In the genomic region with DNA sequence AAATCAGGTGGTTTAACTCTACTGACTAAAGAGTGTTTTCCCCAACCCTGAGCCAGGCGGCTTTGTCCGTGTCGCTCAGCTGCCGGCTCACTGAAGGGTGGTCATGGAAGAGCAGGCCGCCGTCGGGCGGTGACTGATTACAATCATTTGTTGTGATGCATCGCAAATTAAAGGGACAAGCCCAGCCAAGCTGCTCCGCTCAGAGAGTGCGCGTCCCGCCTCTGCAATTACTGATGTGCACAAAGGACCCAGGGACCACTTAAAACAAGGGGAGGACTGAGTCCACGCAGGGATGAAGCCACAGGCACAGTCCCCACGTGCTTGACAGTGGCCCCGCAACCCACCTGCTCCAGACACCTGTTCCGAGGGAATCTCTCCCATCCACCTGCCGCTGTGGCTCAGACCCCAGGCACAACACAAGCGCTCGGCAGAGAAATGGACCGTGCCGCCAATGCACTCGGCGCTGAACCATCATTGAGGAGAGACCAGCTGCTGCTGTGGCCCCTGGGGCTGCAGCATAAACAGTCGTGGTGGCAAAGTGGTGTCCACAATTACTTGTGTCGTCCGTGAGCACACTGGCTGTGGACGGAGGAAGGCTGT, we compare ENCODE assay signal across 22 cellular contexts.
"Had no signal": no experiment of that assay in that cellular context is flagged by ENCODE, and none has a peak within 500 bp of the region (broad histone marks: within the 10 kb centered on the region; RNA-seq: fewer than 3 reads in every experiment).

No MANE protein-coding gene starts in this region.

- H3K9me3 Mint-ChIP-seq: activated naive CD4-positive, alpha-beta T cell treated with anti-CD3 and anti-CD28 coated beads, Interleukin-2, amount 50 U/mL, for 72 hours; activated T-cell treated with anti-CD3 and anti-CD28 coated beads, Interleukin-2, amount 50 U/mL, for 72 hours; T-cell had no signal

- H3K4me1 ChIP-seq: lower lobe of right lung, prostate gland, testis, transverse colon had no signal

- H3K9me3 ChIP-seq: lower lobe of right lung, prostate gland, testis, transverse colon had no signal

- H3K27me3 ChIP-seq: hepatocyte, ovary, testis, transverse colon had no signal

- H3K4me3 Mint-ChIP-seq: activated B cell treated with CpG ODN at 0.5 μM for 24 hours; activated CD8-positive, alpha-beta memory T cell treated with anti-CD3 and anti-CD28 coated beads, Interleukin-2, amount 10 ng/mL, durations not matched to agents 7 days and 5 days; activated CD8-positive, alpha-beta T cell treated with anti-CD3 and anti-CD28 coated beads, Interleukin-2, amount 10 ng/mL, durations not matched to agents 7 days and 5 days; activated T-cell treated with anti-CD3 and anti-CD28 coated beads, Interleukin-2, amount 50 U/mL, for 72 hours; nephron; T-cell had no signal

- H3K27me3 Mint-ChIP-seq: activated B cell treated with CpG ODN at 0.5 μM for 24 hours; activated CD8-positive, alpha-beta memory T cell treated with anti-CD3 and anti-CD28 coated beads, Interleukin-2, amount 10 ng/mL, durations not matched to agents 7 days and 5 days had no signal

- H3K36me3 ChIP-seq: lower lobe of right lung, ovary, prostate gland, transverse colon had no signal

- H3K27ac Mint-ChIP-seq: activated B cell treated with CpG ODN at 0.5 μM for 24 hours; activated CD8-positive, alpha-beta memory T cell treated with anti-CD3 and anti-CD28 coated beads, Interleukin-2, amount 10 ng/mL, durations not matched to agents 7 days and 5 days; activated CD8-positive, alpha-beta T cell treated with anti-CD3 and anti-CD28 coated beads, Interleukin-2, amount 10 ng/mL, durations not matched to agents 7 days and 5 days; activated naive CD4-positive, alpha-beta T cell treated with anti-CD3 and anti-CD28 coated beads, Interleukin-2, amount 50 U/mL, for 72 hours; activated T-cell treated with anti-CD3 and anti-CD28 coated beads, Interleukin-2, amount 50 U/mL, for 72 hours; nephron; T-cell had no signal

- ATAC-seq: activated CD8-positive, alpha-beta memory T cell treated with anti-CD3 and anti-CD28 coated beads, Interleukin-2, amount 10 ng/mL, durations not matched to agents 7 days and 5 days; activated CD8-positive, alpha-beta T cell treated with anti-CD3 and anti-CD28 coated beads, Interleukin-2, amount 10 ng/mL, durations not matched to agents 7 days and 5 days; activated naive CD4-positive, alpha-beta T cell treated with anti-CD3 and anti-CD28 coated beads, Interleukin-2, amount 50 U/mL, for 72 hours; activated T-cell treated with anti-CD3 and anti-CD28 coated beads, Interleukin-2, amount 50 U/mL, for 72 hours; left cardiac atrium; lower lobe of right lung; stimulated activated naive CD8-positive, alpha-beta T cell treated with anti-CD3 and anti-CD28 coated beads, Interleukin-15, Interleukin-2, amounts not matched to agents 100 U/mL and 50 U/mL, for 24 hours; T-cell had no signal

- H3K36me3 Mint-ChIP-seq: activated CD8-positive, alpha-beta memory T cell treated with anti-CD3 and anti-CD28 coated beads, Interleukin-2, amount 10 ng/mL, durations not matched to agents 7 days and 5 days; T-cell had no signal

- H3K4me1 Mint-ChIP-seq: activated B cell treated with CpG ODN at 0.5 μM for 24 hours; activated CD8-positive, alpha-beta memory T cell treated with anti-CD3 and anti-CD28 coated beads, Interleukin-2, amount 10 ng/mL, durations not matched to agents 7 days and 5 days; nephron; T-cell had no signal

- DNase-seq: activated B cell treated with CpG ODN at 0.5 μM for 24 hours; activated CD8-positive, alpha-beta memory T cell treated with anti-CD3 and anti-CD28 coated beads, Interleukin-2, amount 10 ng/mL, durations not matched to agents 7 days and 5 days; activated CD8-positive, alpha-beta T cell treated with anti-CD3 and anti-CD28 coated beads, Interleukin-2, amount 10 ng/mL, durations not matched to agents 7 days and 5 days; activated naive CD4-positive, alpha-beta T cell; activated T-cell treated with anti-CD3 and anti-CD28 coated beads, Interleukin-2, amount 50 U/mL, for 72 hours; cerebellar nuclear complex; effector memory CD4-positive, alpha-beta T cell; islet precursor cell; left cardiac atrium; lower lobe of right lung; mesenchymal stem cell; ovary; stimulated activated naive CD8-positive, alpha-beta T cell treated with anti-CD3 and anti-CD28 coated beads, Interleukin-15, Interleukin-2, amounts not matched to agents 100 U/mL and 50 U/mL, for 24 hours; T-cell; testis; transverse colon had no signal

- H3K27ac ChIP-seq: coronary artery, dorsolateral prefrontal cortex, hepatocyte, lower lobe of right lung, ovary, prostate gland, testis, transverse colon had no signal

- H3K4me3 ChIP-seq: coronary artery, dorsolateral prefrontal cortex, hepatocyte, lower lobe of right lung, ovary, prostate gland, testis, transverse colon had no signal
